ENCODE assay signal across 19 cellular contexts in genomic region chr4:152374153-152374552, GRCh38.
"Had no signal": no experiment of that assay in that cellular context is flagged by ENCODE, and none has a peak within 500 bp of the region (broad histone marks: within the 10 kb centered on the region; RNA-seq: fewer than 3 reads in every experiment).

No MANE protein-coding gene starts in this region.

- H3K27me3 ChIP-seq: dorsolateral prefrontal cortex, transverse colon had no signal

- H3K4me1 Mint-ChIP-seq: endodermal cell had no signal

- H3K36me3 ChIP-seq: transverse colon had no signal

- H3K4me1 ChIP-seq: transverse colon had no signal

- H3K36me3 Mint-ChIP-seq: activated naive CD4-positive, alpha-beta T cell treated with anti-CD3 and anti-CD28 coated beads, Interleukin-2, amount 10 ng/mL, durations not matched to agents 7 days and 5 days had no signal

- ATAC-seq: activated CD8-positive, alpha-beta T cell treated with anti-CD3 and anti-CD28 coated beads, Interleukin-2, amount 10 ng/mL, durations not matched to agents 7 days and 5 days; naive thymus-derived CD8-positive, alpha-beta T cell; right cardiac atrium had no signal

- FAIRE-seq: astrocyte, bronchial epithelial cell, frontal cortex, small intestine, TTC549 had no signal

- H3K4me3 Mint-ChIP-seq: activated B cell treated with CpG ODN at 0.5 μM for 24 hours; activated CD4-positive, alpha-beta T cell treated with anti-CD3 and anti-CD28 coated beads, Interleukin-2, amount 10 ng/mL, durations not matched to agents 24 days and 14 days; activated CD8-positive, alpha-beta T cell treated with anti-CD3 and anti-CD28 coated beads, Interleukin-2, amount 10 ng/mL, durations not matched to agents 7 days and 5 days; activated naive CD4-positive, alpha-beta T cell treated with anti-CD3 and anti-CD28 coated beads, Interleukin-2, amount 10 ng/mL, durations not matched to agents 7 days and 5 days; endodermal cell; naive thymus-derived CD8-positive, alpha-beta T cell had no signal

- H3K9me3 ChIP-seq: transverse colon had no signal

- H3K27ac Mint-ChIP-seq: activated B cell treated with CpG ODN at 0.5 μM for 24 hours; activated CD4-positive, alpha-beta T cell treated with anti-CD3 and anti-CD28 coated beads, Interleukin-2, amount 10 ng/mL, durations not matched to agents 24 days and 14 days; activated CD8-positive, alpha-beta T cell treated with anti-CD3 and anti-CD28 coated beads, Interleukin-2, amount 10 ng/mL, durations not matched to agents 7 days and 5 days; activated naive CD4-positive, alpha-beta T cell treated with anti-CD3 and anti-CD28 coated beads, Interleukin-2, amount 10 ng/mL, durations not matched to agents 7 days and 5 days; endodermal cell; naive thymus-derived CD8-positive, alpha-beta T cell had no signal

- H3K27me3 Mint-ChIP-seq: activated B cell treated with CpG ODN at 0.5 μM for 24 hours; activated CD4-positive, alpha-beta T cell treated with anti-CD3 and anti-CD28 coated beads, Interleukin-2, amount 10 ng/mL, durations not matched to agents 24 days and 14 days; activated naive CD4-positive, alpha-beta T cell treated with anti-CD3 and anti-CD28 coated beads, Interleukin-2, amount 10 ng/mL, durations not matched to agents 7 days and 5 days; naive thymus-derived CD8-positive, alpha-beta T cell had no signal

- H3K4me3 ChIP-seq: dorsolateral prefrontal cortex, transverse colon had no signal

- H3K9me3 Mint-ChIP-seq: activated B cell treated with CpG ODN at 0.5 μM for 24 hours; activated CD4-positive, alpha-beta T cell treated with anti-CD3 and anti-CD28 coated beads, Interleukin-2, amount 10 ng/mL, durations not matched to agents 24 days and 14 days; activated naive CD4-positive, alpha-beta T cell treated with anti-CD3 and anti-CD28 coated beads, Interleukin-2, amount 10 ng/mL, durations not matched to agents 7 days and 5 days; endodermal cell; naive thymus-derived CD8-positive, alpha-beta T cell had no signal

- H3K27ac ChIP-seq: dorsolateral prefrontal cortex, transverse colon had no signal

- DNase-seq: activated B cell treated with CpG ODN at 0.5 μM for 24 hours; activated CD4-positive, alpha-beta T cell treated with anti-CD3 and anti-CD28 coated beads, Interleukin-2, amount 10 ng/mL, durations not matched to agents 24 days and 14 days; activated CD8-positive, alpha-beta T cell treated with anti-CD3 and anti-CD28 coated beads, Interleukin-2, amount 10 ng/mL, durations not matched to agents 7 days and 5 days; activated naive CD4-positive, alpha-beta T cell treated with anti-CD3 and anti-CD28 coated beads, Interleukin-2, amount 10 ng/mL, durations not matched to agents 7 days and 5 days; dorsolateral prefrontal cortex; endodermal cell; islet precursor cell; naive thymus-derived CD8-positive, alpha-beta T cell; nucleus accumbens; right cardiac atrium; small intestine; stimulated activated CD4-positive, alpha-beta T cell treated with anti-CD3 and anti-CD28 coated beads, Interleukin-4, amount 100 ng/mL, for 4 hours; stimulated activated CD8-positive, alpha-beta memory T cell treated with anti-CD3 and anti-CD28 coated beads, Interleukin-4, amount 100 ng/mL, for 48 hours; stimulated activated naive CD8-positive, alpha-beta T cell treated with anti-CD3 and anti-CD28 coated beads, Interleukin-15, Interleukin-2, amounts not matched to agents 100 U/mL and 50 U/mL, for 24 hours; transverse colon had no signal
